Comparison of ENCODE assay signal across 9 cellular contexts in the genomic region with DNA sequence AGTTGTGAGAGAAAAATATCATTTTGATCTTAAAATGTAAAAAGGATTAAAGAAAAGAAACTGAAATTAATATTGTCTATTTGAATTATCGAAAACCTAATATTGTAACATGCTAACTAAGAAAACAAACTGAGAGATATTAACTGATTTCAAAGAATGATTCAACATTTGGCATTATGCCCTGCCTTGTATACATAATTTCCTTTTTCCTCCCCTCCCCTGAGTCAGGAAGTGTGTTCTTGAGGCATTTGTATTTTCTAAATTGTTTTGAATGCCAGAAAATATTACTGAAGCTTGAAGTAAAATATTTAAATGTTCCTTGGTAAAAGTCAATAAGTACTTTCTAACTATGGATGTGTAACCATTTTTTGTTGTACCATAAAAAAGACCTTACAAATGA. TPM values are rescaled to one million over a fixed set of nuclear protein-coding genes. Genes with fewer than 3 reads are reported as not detected.
DNase-seq lines count a peak whose midpoint lies in the region; ATAC-seq and TF ChIP-seq lines count a peak whose summit lies in the region.
"Had no signal": no experiment of that assay in that cellular context is flagged by ENCODE, and none has a peak within 500 bp of the region (broad histone marks: within the 10 kb centered on the region; RNA-seq: fewer than 3 reads in every experiment).

No MANE protein-coding gene starts in this region.

- H3K27me3 ChIP-seq in left ventricle myocardium inferior (ENCODE audit: low read depth): no peaks in the 10 kb centered on the region
- H3K27me3 ChIP-seq in RWPE2 (ENCODE audit: insufficient read depth, poor library complexity, severe bottlenecking): no peaks in the 10 kb centered on the region
- H3K27me3 ChIP-seq in aorta (ENCODE audit: control insufficient read depth in 1 of 2, insufficient read depth in 2 of 2, low read length in 1 of 2): no peaks in the 10 kb centered on the region
- no peaks in the 10 kb centered on the region for H3K27me3 ChIP-seq in suprapubic skin

- no peaks in the 10 kb centered on the region for H3K9me3 ChIP-seq in left ventricle myocardium inferior (replicated peaks)
- no peaks in the 10 kb centered on the region for H3K9me3 ChIP-seq in RWPE2 (ENCODE audit: severe bottlenecking)
- H3K9me3 ChIP-seq in aorta (ENCODE audit: control insufficient read depth, low read length): no peaks in the 10 kb centered on the region
- H3K9me3 ChIP-seq in suprapubic skin: no peaks in the 10 kb centered on the region

- TF ChIP-seq CTCF in left ventricle myocardium inferior (IDR thresholded peaks at IDR 0.05; ENCODE audit: borderline replicate concordance) (no peak), RWPE2 (IDR thresholded peaks at IDR 0.05; ENCODE audit: poor library complexity, severe bottlenecking) (no peak), fibroblast of the aortic adventitia (IDR thresholded peaks at IDR 0.05; ENCODE audit: insufficient read depth, low read length) (no peak), suprapubic skin (IDR thresholded peaks at IDR 0.05) (no peak)

- 13 to 36% methylated on average over 1 of the region's 1 CpG for WGBS in aorta, 2 donors
- 34% methylated on average over 1 of the region's 1 CpG for WGBS in suprapubic skin

- ATAC-seq in Right ventricle myocardium superior (ENCODE audit: poor library complexity) (no peak), RWPE2 (ENCODE audit: low read depth) (0 out of 3 replicates have a peak, but pooled peaks have one; percentile 45), aorta (ENCODE audit: low FRiP score) (peak; percentile 65)
- ATAC-seq: CD8-positive, alpha-beta T cell had no signal

- no peak for DNase-seq in left ventricle myocardium inferior
- no peak for DNase-seq in Right ventricle myocardium superior
- no peak for DNase-seq in RWPE2 (ENCODE audit: low spot score)
- DNase-seq in fibroblast of the aortic adventitia (ENCODE audit: low read depth): peak; percentile 80
- no peak for DNase-seq in aorta
- no peak for DNase-seq in suprapubic skin (ENCODE audit: low spot score in 2 of 2)
- DNase-seq in hippocampal formation (lab: John Stamatoyannopoulos, UW): no peak
- no peak for DNase-seq in NCI-H1048 (lab: John Stamatoyannopoulos, UW)
- DNase-seq: CD8-positive, alpha-beta T cell had no signal

- no peak for TF ChIP-seq POLR2A in suprapubic skin (IDR thresholded peaks at IDR 0.05)

- H3K4me3 ChIP-seq in left ventricle myocardium inferior (peak overlapping the region; percentile 57), RWPE2 (ENCODE audit: severe bottlenecking) (no peak overlapping the region), fibroblast of the aortic adventitia (ENCODE audit: low read depth, low read length) (no peak overlapping the region), aorta (ENCODE audit: low read length in 2 of 2) (no peak overlapping the region), suprapubic skin (no peak overlapping the region)

- intact Hi-C loops in left ventricle myocardium inferior (cut with micrococcal nuclease) (loop anchor here (10.0 kb wide), 1 partner anchor 48 kb away; the partner anchor contains the start of gene RPS6KA3), Right ventricle myocardium superior (cut with DNase I) (no loop called here), aorta (cut with DNase I) (no loop called here)

- no peak for TF ChIP-seq EP300 in suprapubic skin (IDR thresholded peaks at IDR 0.05)

- H3K4me1 ChIP-seq in left ventricle myocardium inferior (peaks cover 33% of the 10 kb centered on the region), RWPE2 (ENCODE audit: insufficient read depth, poor library complexity, severe bottlenecking) (peaks cover 11% of the 10 kb centered on the region), aorta (ENCODE audit: control insufficient read depth in 1 of 2, insufficient read depth in 2 of 2, low read length in 2 of 2) (no peaks in the 10 kb centered on the region), suprapubic skin (peaks cover 4% of the 10 kb centered on the region)

- H3K27ac ChIP-seq in left ventricle myocardium inferior (replicated peaks) (peak overlapping the region; percentile 76), RWPE2 (ENCODE audit: poor library complexity, severe bottlenecking) (no peak overlapping the region), aorta (ENCODE audit: low read depth in 1 of 2, low read length in 2 of 2) (no peak overlapping the region), suprapubic skin (no peak overlapping the region)

- H3K36me3 ChIP-seq in left ventricle myocardium inferior: no peaks in the 10 kb centered on the region
- H3K36me3 ChIP-seq in RWPE2 (ENCODE audit: low read depth): no peaks in the 10 kb centered on the region
- no peaks in the 10 kb centered on the region for H3K36me3 ChIP-seq in aorta (ENCODE audit: control insufficient read depth in 1 of 2, insufficient read depth in 2 of 2, low read length in 1 of 2)
- no peaks in the 10 kb centered on the region for H3K36me3 ChIP-seq in suprapubic skin

RNA-seq across cellular contexts. Expression of gene RPS6KA3, which starts 49.4 kb away (rescaled TPM):
- total RNA-seq in left ventricle myocardium inferior: 33.6 TPM
- total RNA-seq in Right ventricle myocardium superior: 33.5 TPM
- total RNA-seq in fibroblast of the aortic adventitia (ENCODE audit: low replicate concordance): 42.5 and 58.1 TPM in 2 replicates
- 10 to 100 TPM; 43.9 to 52.7 TPM for total RNA-seq in aorta
- 10 to 100 TPM in 1 of 2 donors, 1 to 10 TPM in 1; 7.9 to 11.5 TPM for polyA plus RNA-seq in aorta
- 10 to 100 TPM; 27.2 to 36.0 (median 32.2) TPM for total RNA-seq in suprapubic skin
